ENCODE assay signal across 17 cellular contexts in the genomic region with DNA sequence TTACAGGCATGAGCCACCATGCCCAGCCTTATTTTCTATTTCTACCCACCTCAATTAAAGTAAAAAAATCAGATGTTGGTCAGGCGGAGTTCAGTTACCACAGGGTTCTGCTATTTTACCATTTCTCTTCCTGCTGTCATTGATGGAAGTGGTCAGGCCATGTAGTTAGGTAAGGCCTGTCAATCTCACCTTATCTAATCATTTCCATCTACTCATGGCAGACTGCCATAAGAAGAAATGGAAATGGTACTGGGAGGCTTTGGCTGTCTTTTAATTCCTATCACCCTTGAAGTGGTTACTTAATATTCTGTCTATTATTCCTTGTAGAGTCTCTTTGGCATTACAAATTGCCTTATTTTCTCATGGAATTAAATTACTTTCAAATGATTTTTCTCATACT.
DNase-seq lines count a peak whose midpoint lies in the region; ATAC-seq, FAIRE-seq and TF ChIP-seq lines count a peak whose summit lies in the region.
"Had no signal": no experiment of that assay in that cellular context is flagged by ENCODE, and none has a peak within 500 bp of the region (broad histone marks: within the 10 kb centered on the region; RNA-seq: fewer than 3 reads in every experiment).

No MANE protein-coding gene starts in this region.

- H3K9me3 ChIP-seq in astrocyte (ENCODE audit: insufficient read depth, low read depth, low read length) (no peaks in the 10 kb centered on the region), sigmoid colon (peaks cover 0 to 3% (median 0%) of the 10 kb centered on the region in 4 donors)
- H3K9me3 ChIP-seq: A549 had no signal

- H3K27ac Mint-ChIP-seq in astrocyte (ENCODE audit: unreplicated experiment), result no peak overlapping the region
- H3K27ac Mint-ChIP-seq in nephron, result peak overlapping the region in 2 of 3 experiments; percentile 13 to 63
- H3K27ac Mint-ChIP-seq: CD14-positive monocyte; CD8-positive, alpha-beta T cell had no signal

- H3K9me3 Mint-ChIP-seq in astrocyte (ENCODE audit: unreplicated experiment) (peaks cover 7% of the 10 kb centered on the region), nephron (peaks cover 3% of the 10 kb centered on the region)
- H3K9me3 Mint-ChIP-seq: CD8-positive, alpha-beta T cell had no signal

- H3K27me3 Mint-ChIP-seq in astrocyte (ENCODE audit: low read depth, unreplicated experiment) (no peaks in the 10 kb centered on the region), nephron (ENCODE audit: low read depth) (no peaks in the 10 kb centered on the region)

- ATAC-seq in HG02763 (IDR thresholded peaks at IDR 0.05; ENCODE audit: unreplicated experiment), result no peak
- ATAC-seq: A549; CD8-positive, alpha-beta T cell had no signal

- H4K20me1 ChIP-seq in astrocyte (ENCODE audit: insufficient read depth, low read length), result no peaks in the 10 kb centered on the region

- H3K4me3 ChIP-seq in astrocyte (ENCODE audit: insufficient read depth, low read depth, low read length) (no peak overlapping the region), sigmoid colon (no peak overlapping the region)
- H3K4me3 ChIP-seq: A549 had no signal

- H3K27ac ChIP-seq in astrocyte (ENCODE audit: low read depth, low read length), result no peak overlapping the region
- no peak overlapping the region for H3K27ac ChIP-seq in sigmoid colon
- H3K27ac ChIP-seq: A549 had no signal

- 48 to 81% methylated on average over 1 of the region's 1 CpG for WGBS in sigmoid colon, 2 donors

- no peaks in the 10 kb centered on the region for H3K36me3 Mint-ChIP-seq in astrocyte (ENCODE audit: low read depth, unreplicated experiment)
- H3K36me3 Mint-ChIP-seq in nephron (ENCODE audit: low read depth), result no peaks in the 10 kb centered on the region
- H3K36me3 Mint-ChIP-seq: CD14-positive monocyte; CD8-positive, alpha-beta T cell had no signal

- TF ChIP-seq EP300 in sigmoid colon (IDR thresholded peaks at IDR 0.05), result no peak

- H3K4me3 Mint-ChIP-seq in astrocyte (ENCODE audit: unreplicated experiment) (no peak overlapping the region), nephron (no peak overlapping the region)
- H3K4me3 Mint-ChIP-seq: CD14-positive monocyte; CD8-positive, alpha-beta T cell had no signal

- no peaks in the 10 kb centered on the region for H3K79me2 ChIP-seq in astrocyte (ENCODE audit: insufficient read depth, low read length)

- H3K36me3 ChIP-seq in astrocyte (ENCODE audit: insufficient read depth, low read length) (no peaks in the 10 kb centered on the region), sigmoid colon (no peaks in the 10 kb centered on the region)

- no peaks in the 10 kb centered on the region for H3K27me3 ChIP-seq in astrocyte (ENCODE audit: insufficient read depth, low read length)
- H3K27me3 ChIP-seq in sigmoid colon, result no peaks in the 10 kb centered on the region

- no peak for FAIRE-seq in astrocyte (lab: Jason Lieb, UNC)
- FAIRE-seq: A549, D721Med, GM19239, H1 had no signal

- intact Hi-C loops in sigmoid colon (cut with DNase I), result no loop called here

- H3K9ac ChIP-seq in astrocyte (ENCODE audit: low read length), result no peak overlapping the region

- H3K4me1 ChIP-seq in astrocyte (ENCODE audit: insufficient read depth, low read length) (no peaks in the 10 kb centered on the region), sigmoid colon (peaks cover 0 to 34% (median 10%) of the 10 kb centered on the region in 4 donors)
- H3K4me1 ChIP-seq: A549 had no signal

- H3K4me2 ChIP-seq in astrocyte (ENCODE audit: low read length), result no peak overlapping the region
- H3K4me2 ChIP-seq: A549 had no signal

- TF ChIP-seq CTCF in astrocyte (IDR thresholded peaks at IDR 0.05; ENCODE audit: insufficient read depth, low read depth, low read length) (no peak), nephron (IDR thresholded peaks at IDR 0.05; ENCODE audit: unreplicated experiment in 3 of 3) (no peak), sigmoid colon (IDR thresholded peaks at IDR 0.05) (no peak)

- TF ChIP-seq POLR2A in sigmoid colon (IDR thresholded peaks at IDR 0.05), result no peak

- H3K4me1 Mint-ChIP-seq in astrocyte (ENCODE audit: low read depth, unreplicated experiment) (no peaks in the 10 kb centered on the region), nephron (peaks cover 26% of the 10 kb centered on the region)
- H3K4me1 Mint-ChIP-seq: CD14-positive monocyte had no signal

- DNase-seq in HT-29 (ENCODE audit: low spot score) (peak; percentile 9), M059J (ENCODE audit: low read depth) (peak; percentile 11), astrocyte (ENCODE audit: low read depth) (peak; percentile 30), sigmoid colon (no peak)
- DNase-seq: CD8-positive, alpha-beta T cell; COR-L47; DMS153; GF-D8; HCEC 1CT; IMR-90 had no signal

- no peak overlapping the region for H2AFZ ChIP-seq in astrocyte (ENCODE audit: low read depth, low read length)
